ENCODE assay signal across 8 cellular contexts in the genomic region with DNA sequence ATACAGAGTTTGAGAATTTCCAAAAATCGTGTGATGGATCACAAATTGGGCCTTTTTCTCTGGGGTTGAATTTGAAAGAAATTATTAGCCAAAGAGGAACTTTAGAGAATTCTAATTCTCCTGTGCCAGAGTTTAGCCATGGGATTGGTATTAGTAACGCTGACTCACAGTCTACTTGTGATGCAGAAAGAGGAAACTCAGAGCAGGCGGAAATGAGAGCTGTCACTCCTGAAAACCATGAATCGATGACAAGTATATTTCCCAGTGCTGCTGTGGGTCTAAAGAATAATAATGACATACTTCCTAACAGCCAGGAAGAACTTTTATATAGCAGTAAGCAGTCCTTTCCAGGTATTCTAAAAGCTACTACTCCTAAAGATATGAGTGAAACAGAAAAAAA.
A peak's percentile ranks its signal among the peaks of the same experiment; 100 is the strongest.
DNase-seq lines count a peak whose midpoint lies in the region; ATAC-seq, FAIRE-seq and TF ChIP-seq lines count a peak whose summit lies in the region.

No MANE protein-coding gene starts in this region.

- FAIRE-seq in astrocyte (lab: Jason Lieb, UNC): peak; percentile 64

- H3K4me1 ChIP-seq in astrocyte (ENCODE audit: insufficient read depth, low read length): peaks cover 14% of the 10 kb centered on the region
- H3K4me1 ChIP-seq in naive thymus-derived CD4-positive, alpha-beta T cell (ENCODE audit: control insufficient read depth in 2 of 2, insufficient read depth in 2 of 2, low read length in 2 of 2): peaks cover 7 to 25% of the 10 kb centered on the region in 2 donors

- no peaks in the 10 kb centered on the region for H3K27me3 Mint-ChIP-seq in activated CD4-positive, alpha-beta T cell treated with anti-CD3 and anti-CD28 coated beads for 36 hours
- no peaks in the 10 kb centered on the region for H3K27me3 Mint-ChIP-seq in astrocyte (ENCODE audit: low read depth, unreplicated experiment)
- no peaks in the 10 kb centered on the region for H3K27me3 Mint-ChIP-seq in naive thymus-derived CD4-positive, alpha-beta T cell

- peak; percentile 30 for DNase-seq in activated CD4-positive, alpha-beta T cell treated with anti-CD3 and anti-CD28 coated beads for 36 hours
- DNase-seq in activated CD4-positive, alpha-beta T cell treated with anti-CD3 and anti-CD28 coated beads, Interleukin-2, amount 50 U/mL, for 1 hour: no peak
- DNase-seq in KBM-7 (peak; percentile 85), astrocyte (ENCODE audit: low read depth) (peak; percentile 87), NCI-H82 (lab: John Stamatoyannopoulos, UW) (no peak), DMS153 (lab: John Stamatoyannopoulos, UW) (no peak)
- no peak for DNase-seq in naive thymus-derived CD4-positive, alpha-beta T cell

- H3K36me3 Mint-ChIP-seq in activated CD4-positive, alpha-beta T cell treated with anti-CD3 and anti-CD28 coated beads for 36 hours (ENCODE audit: low read depth): peaks cover 17% of the 10 kb centered on the region
- no peaks in the 10 kb centered on the region for H3K36me3 Mint-ChIP-seq in astrocyte (ENCODE audit: low read depth, unreplicated experiment)
- peaks cover 0 to 35% (median 13%) of the 10 kb centered on the region in 5 donors for H3K36me3 Mint-ChIP-seq in naive thymus-derived CD4-positive, alpha-beta T cell

- no peaks in the 10 kb centered on the region for H3K79me2 ChIP-seq in astrocyte (ENCODE audit: insufficient read depth, low read length)

- H3K4me3 ChIP-seq in astrocyte (ENCODE audit: insufficient read depth, low read depth, low read length): no peak overlapping the region
- no peak overlapping the region for H3K4me3 ChIP-seq in naive thymus-derived CD4-positive, alpha-beta T cell (ENCODE audit: low read length)

- H3K27ac ChIP-seq in astrocyte (ENCODE audit: low read depth, low read length): peak overlapping the region; percentile 71
- peak overlapping the region; percentile 17 for H3K27ac ChIP-seq in naive thymus-derived CD4-positive, alpha-beta T cell (ENCODE audit: low read depth, low read length)

- POLR2A ChIA-PET in activated CD4-positive, alpha-beta T cell treated with anti-CD3 and anti-CD28 coated beads for 36 hours (lab: Charles Lee): no interaction called here
- POLR2A ChIA-PET in naive thymus-derived CD4-positive, alpha-beta T cell (lab: Charles Lee): interaction anchor here (0.5 to 0.6 kb wide), 2 partner anchors 42 to 416 kb away, joined by 3 read pairs; no protein-coding TSS in a partner anchor

- in situ Hi-C loops in KBM-7 (cut with MboI; ENCODE audit: low pct_unique_long_range_greater_than_20kb, low sequenced_read_pairs): no loop called here

- H3K4me1 Mint-ChIP-seq in activated CD4-positive, alpha-beta T cell treated with anti-CD3 and anti-CD28 coated beads for 36 hours: peaks cover 53% of the 10 kb centered on the region
- peaks cover 18% of the 10 kb centered on the region for H3K4me1 Mint-ChIP-seq in astrocyte (ENCODE audit: low read depth, unreplicated experiment)
- peaks cover 3 to 71% (median 54%) of the 10 kb centered on the region in 7 donors for H3K4me1 Mint-ChIP-seq in naive thymus-derived CD4-positive, alpha-beta T cell

- TF ChIP-seq CTCF in astrocyte (IDR thresholded peaks at IDR 0.05; ENCODE audit: insufficient read depth, low read depth, low read length): no peak

- peak; percentile 70 for ATAC-seq in activated CD4-positive, alpha-beta T cell treated with anti-CD3 and anti-CD28 coated beads for 36 hours
- peak; percentile 69 for ATAC-seq in naive thymus-derived CD4-positive, alpha-beta T cell
- ATAC-seq in GM18870 (IDR thresholded peaks at IDR 0.05; ENCODE audit: unreplicated experiment): no peak

- no peaks in the 10 kb centered on the region for H3K27me3 ChIP-seq in astrocyte (ENCODE audit: insufficient read depth, low read length)
- H3K27me3 ChIP-seq in naive thymus-derived CD4-positive, alpha-beta T cell (ENCODE audit: control insufficient read depth in 2 of 2, insufficient read depth in 2 of 2, low read length in 2 of 2): no peaks in the 10 kb centered on the region

- H4K20me1 ChIP-seq in astrocyte (ENCODE audit: insufficient read depth, low read length): no peaks in the 10 kb centered on the region

- H3K9ac ChIP-seq in astrocyte (ENCODE audit: low read length): peak overlapping the region; percentile 50

- H2AFZ ChIP-seq in astrocyte (ENCODE audit: low read depth, low read length): peak overlapping the region; percentile 32

- H3K4me3 Mint-ChIP-seq in activated CD4-positive, alpha-beta T cell treated with anti-CD3 and anti-CD28 coated beads for 36 hours: no peak overlapping the region
- H3K4me3 Mint-ChIP-seq in astrocyte (ENCODE audit: unreplicated experiment): no peak overlapping the region
- no peak overlapping the region for H3K4me3 Mint-ChIP-seq in naive thymus-derived CD4-positive, alpha-beta T cell

- intact Hi-C loops in activated CD4-positive, alpha-beta T cell treated with anti-CD3 and anti-CD28 coated beads for 36 hours (cut with DNase I, micrococcal nuclease): loop anchor here in 1 of 2 experiments (5.0 kb wide), 1 partner anchor 64 kb away; the partner anchor contains the start of gene N4BP2
- intact Hi-C loops in naive thymus-derived CD4-positive, alpha-beta T cell (cut with micrococcal nuclease): loop anchor here (5.0 kb wide), 2 partner anchors 64 to 424 kb away; partner anchors contain the start of genes N4BP2 (in 1 of the 2) and UBE2K (in 1 of the 2)

- H3K9me3 ChIP-seq in astrocyte (ENCODE audit: insufficient read depth, low read depth, low read length): no peaks in the 10 kb centered on the region
- H3K9me3 ChIP-seq in naive thymus-derived CD4-positive, alpha-beta T cell (ENCODE audit: control insufficient read depth in 2 of 3, low read length in 3 of 3): no peaks in the 10 kb centered on the region

- H3K9me3 Mint-ChIP-seq in activated CD4-positive, alpha-beta T cell treated with anti-CD3 and anti-CD28 coated beads for 36 hours (ENCODE audit: low read depth): no peaks in the 10 kb centered on the region
- H3K9me3 Mint-ChIP-seq in astrocyte (ENCODE audit: unreplicated experiment): no peaks in the 10 kb centered on the region
- no peaks in the 10 kb centered on the region for H3K9me3 Mint-ChIP-seq in naive thymus-derived CD4-positive, alpha-beta T cell

- H3K4me2 ChIP-seq in astrocyte (ENCODE audit: low read length): peak overlapping the region; percentile 68

- peaks cover 4% of the 10 kb centered on the region for H3K36me3 ChIP-seq in astrocyte (ENCODE audit: insufficient read depth, low read length)
- no peaks in the 10 kb centered on the region for H3K36me3 ChIP-seq in naive thymus-derived CD4-positive, alpha-beta T cell (ENCODE audit: control insufficient read depth in 2 of 3, insufficient read depth in 3 of 3, low read length in 3 of 3)

- CTCF ChIA-PET in activated CD4-positive, alpha-beta T cell treated with anti-CD3 and anti-CD28 coated beads for 36 hours (lab: Charles Lee): interaction anchor here (0.9 to 1.2 kb wide), 3 partner anchors 9 to 21 kb away, joined by 4 to 5 read pairs (median 4); no protein-coding TSS in a partner anchor
- CTCF ChIA-PET in naive thymus-derived CD4-positive, alpha-beta T cell (lab: Charles Lee): no interaction called here

- H3K27ac Mint-ChIP-seq in activated CD4-positive, alpha-beta T cell treated with anti-CD3 and anti-CD28 coated beads for 36 hours: no peak overlapping the region
- H3K27ac Mint-ChIP-seq in astrocyte (ENCODE audit: unreplicated experiment): peak overlapping the region; percentile 84
- peak overlapping the region; percentile 12 to 75 (median 67) for H3K27ac Mint-ChIP-seq in naive thymus-derived CD4-positive, alpha-beta T cell

Comparison
In these comparisons a context has a peak if more than half of its experiments do, and no peak if none do; other contexts are left out.
1. DNase-seq: peak in activated CD4-positive, alpha-beta T cell treated with anti-CD3 and anti-CD28 coated beads for 36 hours (single experiment), KBM-7 (single experiment) and astrocyte (single experiment); none in activated CD4-positive, alpha-beta T cell treated with anti-CD3 and anti-CD28 coated beads, Interleukin-2, amount 50 U/mL, for 1 hour (single experiment), naive thymus-derived CD4-positive, alpha-beta T cell (0 of 9), NCI-H82 (single experiment) and DMS153 (single experiment).